Comparison of ENCODE assay signal across 17 cellular contexts in genomic region chr5:57850109-57850508, GRCh38.
DNase-seq lines count a peak whose midpoint lies in the region; ATAC-seq, FAIRE-seq and TF ChIP-seq lines count a peak whose summit lies in the region.
"Had no signal": no experiment of that assay in that cellular context is flagged by ENCODE, and none has a peak within 500 bp of the region (broad histone marks: within the 10 kb centered on the region; RNA-seq: fewer than 3 reads in every experiment).

No MANE protein-coding gene starts in this region.

- H3K27me3 ChIP-seq in effector memory CD4-positive, alpha-beta T cell (replicated peaks; ENCODE audit: control insufficient read depth, insufficient read depth, low read length, poor library complexity, severe bottlenecking), result no peaks in the 10 kb centered on the region
- H3K27me3 ChIP-seq: BE2C had no signal

- no peak overlapping the region for H3K4me3 ChIP-seq in A549
- no peak overlapping the region for H3K4me3 ChIP-seq in fibroblast of villous mesenchyme (ENCODE audit: low read depth, low read length)
- no peak overlapping the region for H3K4me3 ChIP-seq in effector memory CD4-positive, alpha-beta T cell (ENCODE audit: insufficient read depth, low read depth, low read length, poor library complexity, severe bottlenecking)
- H3K4me3 ChIP-seq: GM12878 had no signal

- H3K4me1 ChIP-seq in A549, result 0 out of 3 replicates have a peak, but pooled peaks cover 4% of the 10 kb centered on the region
- no peaks in the 10 kb centered on the region for H3K4me1 ChIP-seq in effector memory CD4-positive, alpha-beta T cell (ENCODE audit: control insufficient read depth, insufficient read depth, low read length, poor library complexity, severe bottlenecking)
- H3K4me1 ChIP-seq: BE2C had no signal

- no peaks in the 10 kb centered on the region for H3K4me1 Mint-ChIP-seq in stimulated activated effector memory CD8-positive, alpha-beta T cell treated with anti-CD3 and anti-CD28 coated beads, Interleukin-12 subunit alpha, Interleukin-12 subunit beta, amount 100 ng/mL, for 72 hours
- H3K4me1 Mint-ChIP-seq: CD14-positive monocyte had no signal

- FAIRE-seq in A549 (lab: Jason Lieb, UNC), result no peak
- FAIRE-seq: A204.1, D721Med, GM12878, H1 had no signal

- ATAC-seq in A549, result no peak
- no peak for ATAC-seq in stimulated activated effector memory CD8-positive, alpha-beta T cell treated with anti-CD3 and anti-CD28 coated beads, Interleukin-12 subunit alpha, Interleukin-12 subunit beta, amount 100 ng/mL, for 72 hours
- ATAC-seq: CD8-positive, alpha-beta T cell; GM12878 had no signal

- 83% methylated on average over 1 of the region's 1 CpG for WGBS in A549 (ENCODE audit: missing lambda C conversion rate)

- H3K4me3 Mint-ChIP-seq in stimulated activated effector memory CD8-positive, alpha-beta T cell treated with anti-CD3 and anti-CD28 coated beads, Interleukin-12 subunit alpha, Interleukin-12 subunit beta, amount 100 ng/mL, for 72 hours, result no peak overlapping the region
- H3K4me3 Mint-ChIP-seq: CD14-positive monocyte; CD8-positive, alpha-beta T cell had no signal

- no peak for TF ChIP-seq POLR2A in A549 (IDR thresholded peaks at IDR 0.05; ENCODE audit: low read length)

- POLR2A ChIA-PET in A549 (lab: Yijun Ruan, JAX), result no interaction called here

- TF ChIP-seq EP300 in A549 (IDR thresholded peaks at IDR 0.05), result no peak

- DNase-seq in A549 (ENCODE audit: low read depth in 1 of 2, low spot score in 1 of 2) (no peak), LHCN-M2 (ENCODE audit: low read depth) (peak; percentile 55), SW480 (ENCODE audit: low spot score) (peak; percentile 9), fibroblast of villous mesenchyme (ENCODE audit: low read depth) (peak; percentile 62), DMS53 treated with DMSO at 0.1 percent for 48 hours (lab: John Stamatoyannopoulos, UW; ENCODE audit: unreplicated experiment) (no peak), nucleus accumbens (lab: John Stamatoyannopoulos, UW) (no peak)
- no peak for DNase-seq in effector memory CD4-positive, alpha-beta T cell
- no peak for DNase-seq in stimulated activated effector memory CD8-positive, alpha-beta T cell treated with anti-CD3 and anti-CD28 coated beads, Interleukin-12 subunit alpha, Interleukin-12 subunit beta, amount 100 ng/mL, for 72 hours (ENCODE audit: low spot score in 2 of 2)
- DNase-seq: BE2C; CD8-positive, alpha-beta T cell; COR-L47; HCEC 1CT had no signal

- no peaks in the 10 kb centered on the region for H3K36me3 ChIP-seq in effector memory CD4-positive, alpha-beta T cell (ENCODE audit: control insufficient read depth, insufficient read depth, low read length)
- H3K36me3 ChIP-seq: BE2C had no signal

- CTCF ChIA-PET in A549 (lab: Yijun Ruan, JAX), result interaction anchor here (1.4 kb wide), 1 partner anchor 38 kb away, joined by 3 read pairs; no protein-coding TSS in a partner anchor

- no peak overlapping the region for H3K4me2 ChIP-seq in A549

- H3K36me3 Mint-ChIP-seq in stimulated activated effector memory CD8-positive, alpha-beta T cell treated with anti-CD3 and anti-CD28 coated beads, Interleukin-12 subunit alpha, Interleukin-12 subunit beta, amount 100 ng/mL, for 72 hours, result no peaks in the 10 kb centered on the region
- H3K36me3 Mint-ChIP-seq: CD14-positive monocyte; CD8-positive, alpha-beta T cell had no signal

- TF ChIP-seq RAD21 in A549 (conservative IDR thresholded peaks at IDR 0.05 in 1 of 2, IDR thresholded peaks at IDR 0.05 in 1 of 2), result no peak

- H3K9me3 ChIP-seq in A549, result no peaks in the 10 kb centered on the region
- no peaks in the 10 kb centered on the region for H3K9me3 ChIP-seq in effector memory CD4-positive, alpha-beta T cell (ENCODE audit: control insufficient read depth, low read length)
- H3K9me3 ChIP-seq: BE2C had no signal

- no peak overlapping the region for H3K27ac ChIP-seq in A549
- H3K27ac ChIP-seq in effector memory CD4-positive, alpha-beta T cell (ENCODE audit: insufficient read depth, low read length, poor library complexity, severe bottlenecking), result no peak overlapping the region

- H3K9me3 Mint-ChIP-seq in stimulated activated effector memory CD8-positive, alpha-beta T cell treated with anti-CD3 and anti-CD28 coated beads, Interleukin-12 subunit alpha, Interleukin-12 subunit beta, amount 100 ng/mL, for 72 hours, result peaks cover 2% of the 10 kb centered on the region
- H3K9me3 Mint-ChIP-seq: CD8-positive, alpha-beta T cell had no signal

- no peak overlapping the region for H3K27ac Mint-ChIP-seq in stimulated activated effector memory CD8-positive, alpha-beta T cell treated with anti-CD3 and anti-CD28 coated beads, Interleukin-12 subunit alpha, Interleukin-12 subunit beta, amount 100 ng/mL, for 72 hours
- H3K27ac Mint-ChIP-seq: CD14-positive monocyte; CD8-positive, alpha-beta T cell had no signal

- TF ChIP-seq CTCF in A549 (IDR thresholded peaks at IDR 0.05) (no peak), fibroblast of villous mesenchyme (IDR thresholded peaks at IDR 0.05; ENCODE audit: insufficient read depth, low read depth, low read length) (no peak)

TF ChIP-seq in A549, 52 proteins besides CTCF, POLR2A, EP300 and RAD21:
- TF ChIP-seq FOSL2 (IDR thresholded peaks at IDR 0.05), result no peak
- TF ChIP-seq FOSL2 (CRISPR knock-in tag; IDR thresholded peaks at IDR 0.05), result peak; percentile 7; the same call in 1 of the 2 replicates
- no peak for TF ChIP-seq POLR2AphosphoS2 (conservative IDR thresholded peaks at IDR 0.05; ENCODE audit: low read length)
- no peak for TF ChIP-seq GATA3 (IDR thresholded peaks at IDR 0.05; ENCODE audit: borderline replicate concordance)

Comparison
In these comparisons a context has a peak if more than half of its experiments do, and no peak if none do; other contexts are left out.
1. DNase-seq: peak in LHCN-M2 (single experiment), SW480 (single experiment) and fibroblast of villous mesenchyme (single experiment); none in A549 (0 of 2), DMS53 treated with DMSO at 0.1 percent for 48 hours (single experiment), effector memory CD4-positive, alpha-beta T cell (0 of 3), stimulated activated effector memory CD8-positive, alpha-beta T cell treated with anti-CD3 and anti-CD28 coated beads, Interleukin-12 subunit alpha, Interleukin-12 subunit beta, amount 100 ng/mL, for 72 hours (0 of 2) and nucleus accumbens (0 of 56).